ENCODE assay signal across 16 cellular contexts in the genomic region with DNA sequence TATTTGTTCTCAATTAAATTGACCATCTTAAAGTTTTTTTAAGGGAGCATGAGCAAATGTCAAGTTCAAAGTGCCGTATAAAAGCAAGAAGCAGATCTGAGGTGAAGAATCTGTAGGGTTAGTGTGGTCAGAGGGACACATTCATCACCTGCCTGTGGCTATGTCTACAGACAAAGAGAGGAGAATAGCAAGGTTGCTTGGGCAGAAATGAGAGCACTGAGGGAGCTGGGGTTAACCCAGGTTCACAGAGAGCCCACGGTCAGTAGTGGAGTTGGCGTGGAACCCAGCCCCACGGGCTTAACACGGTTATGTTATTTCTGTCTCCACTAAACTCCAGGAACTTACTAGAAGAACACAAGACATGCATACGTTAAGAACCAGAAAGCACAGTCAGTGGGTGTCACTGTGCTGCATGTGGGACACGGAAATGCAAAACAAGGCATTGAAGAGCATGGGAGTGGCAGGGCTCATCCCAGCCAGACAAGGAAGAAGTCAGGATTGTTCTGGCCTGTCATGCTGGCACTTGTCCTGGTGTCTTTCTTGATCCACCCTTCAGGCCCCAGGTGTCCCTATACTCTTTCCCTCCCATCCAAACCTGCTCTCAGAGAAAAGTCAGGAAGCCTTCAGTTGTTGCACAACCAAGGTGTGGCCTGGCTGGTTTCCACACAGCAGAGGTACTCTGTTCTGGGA.
DNase-seq lines count a peak whose midpoint lies in the region; ATAC-seq and TF ChIP-seq lines count a peak whose summit lies in the region.
"Had no signal": no experiment of that assay in that cellular context is flagged by ENCODE, and none has a peak within 500 bp of the region (broad histone marks: within the 10 kb centered on the region; RNA-seq: fewer than 3 reads in every experiment).

No MANE protein-coding gene starts in this region.

- no peak overlapping the region for H3K27ac ChIP-seq in coronary artery
- H3K27ac ChIP-seq: HL-60 had no signal

- peaks cover 27% of the 10 kb centered on the region for H3K4me1 Mint-ChIP-seq in activated T-helper 1 cell treated with anti-CD3 and anti-CD28 coated beads, Interleukin-12 subunit alpha, Interleukin-12 subunit beta, Interleukin-2, Interleukin-4 antibody, amounts not matched to agents 30 ng/mL and 10 ng/mL and 1 ng/mL, durations not matched to agents 14 hours and 24 hours and 36 hours (ENCODE audit: low read depth)

- DNase-seq in GM10266 (ENCODE audit: extremely low spot score) = no peak
- DNase-seq in activated T-helper 1 cell treated with anti-CD3 and anti-CD28 coated beads, Interleukin-12 subunit alpha, Interleukin-12 subunit beta, Interleukin-2, Interleukin-4 antibody, amounts not matched to agents 30 ng/mL and 10 ng/mL and 1 ng/mL, durations not matched to agents 14 hours and 24 hours and 36 hours (ENCODE audit: low spot score) = no peak
- DNase-seq in left colon = peak; percentile 52 to 76
- DNase-seq in SIG-M5 (lab: John Stamatoyannopoulos, UW) = no peak
- no peak for DNase-seq in coronary artery (ENCODE audit: low spot score)
- DNase-seq in stimulated activated CD4-positive, alpha-beta T cell treated with anti-CD3 and anti-CD28 coated beads, Interleukin-15, amount 100 ng/mL, for 24 hours = no peak
- DNase-seq in NCI-H748 (lab: John Stamatoyannopoulos, UW; ENCODE audit: unreplicated experiment) = no peak
- DNase-seq: activated CD4-positive, alpha-beta memory T cell treated with anti-CD3 and anti-CD28 coated beads, Interleukin-2, amount 10 ng/mL, durations not matched to agents 7 days and 5 days; CD4-positive, alpha-beta T cell; DMS79; NCI-H1436; NCI-H446 treated with DMSO at 0.1 percent for 48 hours had no signal

- peak; percentile 53 for ATAC-seq in HG02798 (IDR thresholded peaks at IDR 0.05; ENCODE audit: poor library complexity, unreplicated experiment)
- peak; percentile 99 for ATAC-seq in left colon
- ATAC-seq: sciatic nerve had no signal

- H3K9me3 Mint-ChIP-seq in activated T-helper 1 cell treated with anti-CD3 and anti-CD28 coated beads, Interleukin-12 subunit alpha, Interleukin-12 subunit beta, Interleukin-2, Interleukin-4 antibody, amounts not matched to agents 30 ng/mL and 10 ng/mL and 1 ng/mL, durations not matched to agents 14 hours and 24 hours and 36 hours = peaks cover 23% of the 10 kb centered on the region
- H3K9me3 Mint-ChIP-seq: CD4-positive, alpha-beta T cell had no signal

- H3K27me3 Mint-ChIP-seq in activated T-helper 1 cell treated with anti-CD3 and anti-CD28 coated beads, Interleukin-12 subunit alpha, Interleukin-12 subunit beta, Interleukin-2, Interleukin-4 antibody, amounts not matched to agents 30 ng/mL and 10 ng/mL and 1 ng/mL, durations not matched to agents 14 hours and 24 hours and 36 hours (ENCODE audit: insufficient read depth) = no peaks in the 10 kb centered on the region
- H3K27me3 Mint-ChIP-seq: activated CD4-positive, alpha-beta memory T cell treated with anti-CD3 and anti-CD28 coated beads, Interleukin-2, amount 10 ng/mL, durations not matched to agents 7 days and 5 days; CD4-positive, alpha-beta T cell had no signal

- H3K27ac Mint-ChIP-seq in activated T-helper 1 cell treated with anti-CD3 and anti-CD28 coated beads, Interleukin-12 subunit alpha, Interleukin-12 subunit beta, Interleukin-2, Interleukin-4 antibody, amounts not matched to agents 30 ng/mL and 10 ng/mL and 1 ng/mL, durations not matched to agents 14 hours and 24 hours and 36 hours = peak overlapping the region; percentile 47
- H3K27ac Mint-ChIP-seq: activated CD4-positive, alpha-beta memory T cell treated with anti-CD3 and anti-CD28 coated beads, Interleukin-2, amount 10 ng/mL, durations not matched to agents 7 days and 5 days; activated T-helper 2 cell treated with anti-CD3 and anti-CD28 coated beads, Interferon-gamma antibody, Interleukin-2, Interleukin-4, amounts not matched to agents 10 μg/mL and 5 μg/mL and 100 μg/mL, durations not matched to agents 14 hours and 24 hours and 36 hours; CD4-positive, alpha-beta T cell had no signal

- TF ChIP-seq CTCF in GM10266 (IDR thresholded peaks at IDR 0.05; ENCODE audit: control insufficient read depth, insufficient read depth, low read depth, missing control alignments) (peak; percentile 2), coronary artery (IDR thresholded peaks at IDR 0.05) (no peak)

- no peak overlapping the region for H3K4me3 ChIP-seq in coronary artery

- peaks cover 16% of the 10 kb centered on the region for H3K36me3 Mint-ChIP-seq in activated T-helper 1 cell treated with anti-CD3 and anti-CD28 coated beads, Interleukin-12 subunit alpha, Interleukin-12 subunit beta, Interleukin-2, Interleukin-4 antibody, amounts not matched to agents 30 ng/mL and 10 ng/mL and 1 ng/mL, durations not matched to agents 14 hours and 24 hours and 36 hours (ENCODE audit: low read depth)

- no peak overlapping the region for H3K4me3 Mint-ChIP-seq in activated T-helper 1 cell treated with anti-CD3 and anti-CD28 coated beads, Interleukin-12 subunit alpha, Interleukin-12 subunit beta, Interleukin-2, Interleukin-4 antibody, amounts not matched to agents 30 ng/mL and 10 ng/mL and 1 ng/mL, durations not matched to agents 14 hours and 24 hours and 36 hours
- H3K4me3 Mint-ChIP-seq: activated CD4-positive, alpha-beta memory T cell treated with anti-CD3 and anti-CD28 coated beads, Interleukin-2, amount 10 ng/mL, durations not matched to agents 7 days and 5 days; CD4-positive, alpha-beta T cell had no signal

- intact Hi-C loops in activated T-helper 1 cell treated with anti-CD3 and anti-CD28 coated beads, Interleukin-12 subunit alpha, Interleukin-12 subunit beta, Interleukin-2, Interleukin-4 antibody, amounts not matched to agents 30 ng/mL and 10 ng/mL and 1 ng/mL, durations not matched to agents 14 hours and 24 hours and 36 hours (cut with micrococcal nuclease) = loop anchor here (1.0 kb wide), 1 partner anchor 8 kb away; no protein-coding TSS in a partner anchor
- intact Hi-C loops in left colon (cut with DNase I, micrococcal nuclease) = no loop called here

Comparison
In these comparisons a context has a peak if more than half of its experiments do, and no peak if none do; other contexts are left out.
1. DNase-seq: peak in left colon (2 of 2); none in GM10266 (single experiment), activated T-helper 1 cell treated with anti-CD3 and anti-CD28 coated beads, Interleukin-12 subunit alpha, Interleukin-12 subunit beta, Interleukin-2, Interleukin-4 antibody, amounts not matched to agents 30 ng/mL and 10 ng/mL and 1 ng/mL, durations not matched to agents 14 hours and 24 hours and 36 hours (single experiment), SIG-M5 (single experiment), coronary artery (single experiment), stimulated activated CD4-positive, alpha-beta T cell treated with anti-CD3 and anti-CD28 coated beads, Interleukin-15, amount 100 ng/mL, for 24 hours (single experiment) and NCI-H748 (single experiment).